13 cellular contexts compared by ENCODE assay signal in the genomic region with DNA sequence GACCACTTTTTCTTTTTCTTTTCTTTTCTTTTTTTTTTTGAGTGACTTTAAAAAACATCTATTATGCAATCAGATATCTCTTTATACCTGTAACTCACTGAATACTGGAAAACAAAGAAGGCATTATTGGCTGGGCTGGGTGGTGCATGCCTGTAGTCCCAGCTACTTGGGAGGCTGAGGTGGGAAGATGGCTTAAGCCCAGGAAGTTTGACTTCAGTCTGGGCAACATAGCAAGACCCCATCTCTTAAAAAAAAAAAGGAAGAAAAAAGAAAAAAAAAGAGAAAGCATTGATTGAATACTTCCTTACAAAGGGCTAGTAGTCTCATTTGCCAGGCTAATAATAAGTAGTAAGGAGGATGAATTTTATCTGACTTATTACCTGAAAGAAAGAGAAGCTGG.
"Had no signal": no experiment of that assay in that cellular context is flagged by ENCODE, and none has a peak within 500 bp of the region (broad histone marks: within the 10 kb centered on the region; RNA-seq: fewer than 3 reads in every experiment).

No MANE protein-coding gene starts in this region.

- H3K9me3 Mint-ChIP-seq: activated naive CD8-positive, alpha-beta T cell treated with anti-CD3 and anti-CD28 coated beads, Interleukin-2, amount 10 ng/mL, durations not matched to agents 7 days and 5 days; central memory CD8-positive, alpha-beta T cell; mesothelial cell of epicardium; stimulated activated naive CD8-positive, alpha-beta T cell treated with anti-CD3 and anti-CD28 coated beads, Interleukin-15, Interleukin-2, amounts not matched to agents 100 ng/mL and 50 ng/mL, for 24 hours had no signal

- H3K27ac Mint-ChIP-seq: activated naive CD8-positive, alpha-beta T cell treated with anti-CD3 and anti-CD28 coated beads, Interleukin-2, amount 10 ng/mL, durations not matched to agents 7 days and 5 days; mesothelial cell of epicardium; stimulated activated naive CD8-positive, alpha-beta T cell treated with anti-CD3 and anti-CD28 coated beads, Interleukin-15, Interleukin-2, amounts not matched to agents 100 ng/mL and 50 ng/mL, for 24 hours had no signal

- H3K4me3 Mint-ChIP-seq: activated naive CD8-positive, alpha-beta T cell treated with anti-CD3 and anti-CD28 coated beads, Interleukin-2, amount 10 ng/mL, durations not matched to agents 7 days and 5 days; central memory CD8-positive, alpha-beta T cell; mesothelial cell of epicardium; stimulated activated naive CD8-positive, alpha-beta T cell treated with anti-CD3 and anti-CD28 coated beads, Interleukin-15, Interleukin-2, amounts not matched to agents 100 ng/mL and 50 ng/mL, for 24 hours had no signal

- DNase-seq: activated CD4-positive, CD25-positive, alpha-beta regulatory T cell treated with anti-CD3 and anti-CD28 coated beads, Interleukin-2, amount 50 U/mL, for 72 hours; activated gamma-delta T cell treated with Interleukin-2 at 50 U/mL for 16 hours; activated naive CD8-positive, alpha-beta T cell treated with anti-CD3 and anti-CD28 coated beads, Interleukin-2, amount 10 ng/mL, durations not matched to agents 7 days and 5 days; aorta; colonic mucosa; foreskin melanocyte; glutamatergic neuron; hippocampal formation; islet precursor cell; transverse colon had no signal

- H3K36me3 Mint-ChIP-seq: activated naive CD8-positive, alpha-beta T cell treated with anti-CD3 and anti-CD28 coated beads, Interleukin-2, amount 10 ng/mL, durations not matched to agents 7 days and 5 days; mesothelial cell of epicardium had no signal
